In genomic region chr11:31487848-31488247, GRCh38 we compare ENCODE assay signal across 8 cellular contexts. TPM values are rescaled to one million over a fixed set of nuclear protein-coding genes. Genes with fewer than 3 reads are reported as not detected.
DNase-seq lines count a peak whose midpoint lies in the region; ATAC-seq and TF ChIP-seq lines count a peak whose summit lies in the region.

No MANE protein-coding gene starts in this region.

- ATAC-seq in Panc1, result peak; percentile 66; the same call in 1 of the 2 replicates

- intact Hi-C loops in Panc1 (cut with micrococcal nuclease; ENCODE audit: unreplicated experiment) (loop anchor here (5.0 kb wide), 1 partner anchor 384 kb away; no protein-coding TSS in a partner anchor), prostate gland (cut with DNase I) (no loop called here), colonic mucosa (cut with DNase I) (no loop called here)

- H3K27ac ChIP-seq in Panc1 (ENCODE audit: low read length), result no peak overlapping the region
- H3K27ac ChIP-seq in prostate gland, result no peak overlapping the region
- no peak overlapping the region for H3K27ac ChIP-seq in colonic mucosa

- no peak overlapping the region for H3K9ac ChIP-seq in colonic mucosa (ENCODE audit: low read depth in 2 of 2, low read length in 2 of 2)

- WGBS in prostate gland, result 50% methylated on average over 1 of the region's 1 CpG

- no peak for TF ChIP-seq POLR2A in prostate gland (IDR thresholded peaks at IDR 0.05)

- peak; percentile 47; the same call in 1 of the 2 replicates for TF ChIP-seq CTCF in Panc1 (IDR thresholded peaks at IDR 0.05)
- peak in 2 of 4 experiments; percentile 23 to 29 for TF ChIP-seq CTCF in prostate gland (IDR thresholded peaks at IDR 0.05)
- TF ChIP-seq CTCF in colonic mucosa (IDR thresholded peaks at IDR 0.05), result no peak

- in situ Hi-C loops in Caki2 (cut with HindIII; ENCODE audit: low pct_unique_long_range_greater_than_20kb, low sequenced_read_pairs) (no loop called here), Panc1 (cut with HindIII; ENCODE audit: low pct_unique_long_range_greater_than_20kb, low sequenced_read_pairs) (no loop called here)

- peak; percentile 16 for DNase-seq in Caki2 (ENCODE audit: low read depth)
- DNase-seq in HCEC 1CT, result peak; percentile 48
- no peak for DNase-seq in Panc1 (ENCODE audit: low read depth, low spot score)
- DNase-seq in globus pallidus (ENCODE audit: low spot score), result peak; percentile 33
- DNase-seq in 8988T, result no peak
- no peak for DNase-seq in prostate gland (ENCODE audit: low spot score)
- DNase-seq in colonic mucosa, result no peak
- no peak for DNase-seq in islet precursor cell

- H3K27me3 ChIP-seq in Panc1 (ENCODE audit: control insufficient read depth, insufficient read depth, low read length) (no peaks in the 10 kb centered on the region), prostate gland (replicated peaks; ENCODE audit: insufficient read depth) (no peaks in the 10 kb centered on the region), colonic mucosa (no peaks in the 10 kb centered on the region)

- POLR2A ChIA-PET in Panc1 (lab: Charles Lee), result no interaction called here

- H3K4me1 ChIP-seq in Panc1 (ENCODE audit: control insufficient read depth, insufficient read depth, low read length) (no peaks in the 10 kb centered on the region; the same call in 1 of the 2 replicates), prostate gland (replicated peaks) (no peaks in the 10 kb centered on the region), colonic mucosa (no peaks in the 10 kb centered on the region)

- CTCF ChIA-PET in Panc1 (lab: Charles Lee), result no interaction called here

- no peaks in the 10 kb centered on the region for H3K36me3 ChIP-seq in Panc1 (ENCODE audit: control insufficient read depth, insufficient read depth, low read length)
- no peaks in the 10 kb centered on the region for H3K36me3 ChIP-seq in prostate gland
- no peaks in the 10 kb centered on the region for H3K36me3 ChIP-seq in colonic mucosa

- no peak overlapping the region for H3K4me3 ChIP-seq in Panc1 (ENCODE audit: low read depth in 2 of 2, low read length in 2 of 2)
- no peak overlapping the region for H3K4me3 ChIP-seq in prostate gland
- H3K4me3 ChIP-seq in colonic mucosa, result no peak overlapping the region

- H3K9me3 ChIP-seq in Panc1 (ENCODE audit: control insufficient read depth, insufficient read depth, low read depth, low read length) (no peaks in the 10 kb centered on the region), prostate gland (no peaks in the 10 kb centered on the region), colonic mucosa (no peaks in the 10 kb centered on the region)

- no TSS peak for BruUV-seq in Panc1 (replicated peaks; lab: Mats Ljungman, UMichigan)

RNA-seq across cellular contexts. Expression of gene IMMP1L, which starts 21.6 kb away (rescaled TPM):
- total RNA-seq in Caki2 (2014; rRNA removed; shearing (Covaris generic); ENCODE audit: low replicate concordance), result 18.6 and 33.9 TPM in 2 replicates
- 21.1 TPM for total RNA-seq in Panc1 (2021; ENCODE audit: unreplicated experiment)
- 16.3 TPM for polyA plus RNA-seq in Panc1 (2012; ENCODE audit: insufficient read length)
- 10 to 100 TPM; 25.2 to 72.9 TPM for total RNA-seq in prostate gland
- 10 to 100 TPM; 17.9 to 29.1 TPM for total RNA-seq in colonic mucosa

RNA-seq across cellular contexts. Expression of gene ELP4, which starts 21.7 kb away (rescaled TPM):
- 31.7 and 35.3 TPM in 2 replicates for total RNA-seq in Caki2 (2014; rRNA removed; shearing (Covaris generic); ENCODE audit: low replicate concordance)
- total RNA-seq in Panc1 (2021; ENCODE audit: unreplicated experiment) (17.2 TPM), prostate gland (10 to 100 TPM; 21.5 to 23.0 TPM), colonic mucosa (10 to 100 TPM; 17.0 to 22.8 TPM)
- polyA plus RNA-seq in Panc1 (2012; ENCODE audit: insufficient read length), result 17.0 TPM

Comparison
In these comparisons a context has a peak if more than half of its experiments do, and no peak if none do; other contexts are left out.
1. DNase-seq: peak in Caki2 (single experiment), HCEC 1CT (single experiment) and globus pallidus (single experiment); none in Panc1 (single experiment), 8988T (single experiment), prostate gland (single experiment), colonic mucosa (single experiment) and islet precursor cell (single experiment).